ENCODE assay signal across 13 cellular contexts in the genomic region with DNA sequence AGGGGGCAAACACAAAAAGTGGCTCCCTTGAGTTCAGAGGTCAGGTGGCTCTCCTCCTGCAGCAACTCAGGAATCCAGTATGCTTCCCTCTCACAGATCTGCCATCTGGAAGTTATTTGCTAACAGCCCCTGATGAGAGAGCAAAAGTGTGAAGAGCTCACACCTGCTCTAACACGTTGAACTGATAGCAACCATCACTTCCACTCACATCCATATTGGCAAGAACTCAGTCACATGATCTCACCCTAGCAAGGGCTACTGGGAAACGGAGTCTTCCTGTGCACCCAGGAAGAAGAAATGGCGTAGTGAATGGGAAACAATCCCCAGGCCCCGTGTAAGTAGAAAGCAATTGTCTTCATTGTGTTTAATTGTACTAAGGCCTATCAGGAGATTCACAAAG.
"Had no signal": no experiment of that assay in that cellular context is flagged by ENCODE, and none has a peak within 500 bp of the region (broad histone marks: within the 10 kb centered on the region; RNA-seq: fewer than 3 reads in every experiment).

No MANE protein-coding gene starts in this region.

- H3K36me3 ChIP-seq: cardiac muscle cell, esophagus squamous epithelium, pancreas had no signal

- H3K4me3 ChIP-seq: cardiac muscle cell, esophagus squamous epithelium, pancreas, testis had no signal

- DNase-seq: activated CD4-positive, alpha-beta T cell treated with anti-CD3 and anti-CD28 coated beads, Interleukin-2, amount 10 ng/mL, durations not matched to agents 7 days and 5 days; activated CD4-positive, CD25-positive, alpha-beta regulatory T cell; activated CD8-positive, alpha-beta memory T cell treated with anti-CD3 and anti-CD28 coated beads for 24 hours; activated naive CD4-positive, alpha-beta T cell treated with Interleukin-2 at 50 U/mL for 16 hours; activated naive CD8-positive, alpha-beta T cell treated with anti-CD3 and anti-CD28 coated beads, Interleukin-2, amount 50 U/mL, for 24 hours; esophagus squamous epithelium; foreskin fibroblast; glutamatergic neuron; pancreas; stimulated activated CD4-positive, alpha-beta T cell treated with anti-CD3 and anti-CD28 coated beads, Interleukin-15, amount 100 ng/mL, for 24 hours; stimulated activated CD4-positive, alpha-beta T cell treated with anti-CD3 and anti-CD28 coated beads, Interleukin-4, amount 100 ng/mL, for 24 hours; testis had no signal

- H3K9me3 ChIP-seq: esophagus squamous epithelium, pancreas, testis had no signal

- H3K27me3 ChIP-seq: cardiac muscle cell, esophagus squamous epithelium, pancreas, testis had no signal

- H3K4me1 ChIP-seq: esophagus squamous epithelium, pancreas, testis had no signal

- ATAC-seq: activated naive CD8-positive, alpha-beta T cell treated with anti-CD3 and anti-CD28 coated beads, Interleukin-2, amount 50 U/mL, for 24 hours; pancreas had no signal

- H3K27ac ChIP-seq: cardiac muscle cell, esophagus squamous epithelium, pancreas, testis had no signal
